In genomic region chr14:105032421-105033036, GRCh38 we compare ENCODE assay signal across 7 cellular contexts. TPM values are rescaled to one million over a fixed set of nuclear protein-coding genes. Genes with fewer than 3 reads are reported as not detected.
DNase-seq lines count a peak whose midpoint lies in the region; ATAC-seq and TF ChIP-seq lines count a peak whose summit lies in the region.
"Not testable (repeated sequence)": the region's sequence is repeated elsewhere in the genome, so short reads cannot be mapped to it uniquely, and the experiment has no call there.

No MANE protein-coding gene starts in this region.

- DNase-seq in EH (ENCODE audit: low read depth) (peak; percentile 22), PC-9 (peak; percentile 62 to 95), foreskin keratinocyte (peak; percentile 88 to 90), retinal pigment epithelial cell (ENCODE audit: low read depth) (peak; percentile 68)
- not testable (repeated sequence) for DNase-seq in chondrocyte (ENCODE audit: low spot score); lower lobe of right lung

- H3K27ac Mint-ChIP-seq in activated T-helper 17 cell treated with anti-CD3 and anti-CD28 coated beads, Interleukin-2, amount 50 U/mL, for 72 hours = not testable (repeated sequence)
- H3K27ac Mint-ChIP-seq in chondrocyte (ENCODE audit: unreplicated experiment) = peak overlapping the region; percentile 88

- H3K36me3 ChIP-seq in PC-9 (ENCODE audit: low read depth); lower lobe of right lung: not testable (repeated sequence)

- H3K4me3 Mint-ChIP-seq in activated T-helper 17 cell treated with anti-CD3 and anti-CD28 coated beads, Interleukin-2, amount 50 U/mL, for 72 hours = peak overlapping the region; percentile 68
- peak overlapping the region; percentile 54 for H3K4me3 Mint-ChIP-seq in chondrocyte (ENCODE audit: unreplicated experiment)

- not testable (repeated sequence) for H3K27me3 ChIP-seq in PC-9 (ENCODE audit: insufficient read depth, low read depth); foreskin keratinocyte; lower lobe of right lung (ENCODE audit: low read depth)

- not testable (repeated sequence) for H3K9me3 Mint-ChIP-seq in activated T-helper 17 cell treated with anti-CD3 and anti-CD28 coated beads, Interleukin-2, amount 50 U/mL, for 72 hours; chondrocyte (ENCODE audit: low read depth)

- CTCF ChIA-PET in PC-9 (lab: Charles Lee) = interaction anchor here (0.7 kb wide), 1 partner anchor 12 kb away, joined by 3 read pairs; no protein-coding TSS in a partner anchor

- H3K27ac ChIP-seq in PC-9 (peak overlapping the region; percentile 98), foreskin keratinocyte (peak overlapping the region; percentile 85), lower lobe of right lung (peak overlapping the region; percentile 69)

- not testable (repeated sequence) for H3K79me2 ChIP-seq in PC-9 (ENCODE audit: low read depth)

- H3K9me2 ChIP-seq in PC-9 (ENCODE audit: insufficient read depth) = not testable (repeated sequence)

- H3K4me3 ChIP-seq in PC-9 = peak overlapping the region; percentile 46; the same call in 1 of the 2 replicates
- peak overlapping the region; percentile 53 for H3K4me3 ChIP-seq in lower lobe of right lung
- H3K4me3 ChIP-seq in retinal pigment epithelial cell (ENCODE audit: low read length) = peak overlapping the region; percentile 59

- intact Hi-C loops in PC-9 (cut with micrococcal nuclease; ENCODE audit: unreplicated experiment) = loop anchor here (1.0 to 2.0 kb wide), 2 partner anchors 11 to 60 kb away; partner anchors contain the start of gene CDCA4
- intact Hi-C loops in lower lobe of right lung (cut with DNase I) = not testable (repeated sequence)

- H2AFZ ChIP-seq in PC-9 = peak overlapping the region; percentile 65; the same call in 1 of the 2 replicates

- peak overlapping the region; percentile 76 for H3K4me2 ChIP-seq in PC-9

- not testable (repeated sequence) for H3K9me3 ChIP-seq in PC-9 (ENCODE audit: insufficient read depth, low read depth); lower lobe of right lung

- not testable (repeated sequence) for TF ChIP-seq CTCF in PC-9 (conservative IDR thresholded peaks at IDR 0.05); chondrocyte (IDR thresholded peaks at IDR 0.05); foreskin keratinocyte (conservative IDR thresholded peaks at IDR 0.05); lower lobe of right lung (IDR thresholded peaks at IDR 0.05); retinal pigment epithelial cell (conservative IDR thresholded peaks at IDR 0.05; ENCODE audit: low read depth, low read length)

- not testable (repeated sequence) for H3K27me3 Mint-ChIP-seq in activated T-helper 17 cell treated with anti-CD3 and anti-CD28 coated beads, Interleukin-2, amount 50 U/mL, for 72 hours; chondrocyte (ENCODE audit: low read depth)

- POLR2A ChIA-PET in PC-9 (lab: Charles Lee; ENCODE audit: unreplicated experiment) = interaction anchor here (0.6 kb wide), 2 partner anchors 52 to 922 kb away, joined by 4 to 6 read pairs; no protein-coding TSS in a partner anchor

- not testable (repeated sequence) for H3K4me1 Mint-ChIP-seq in activated T-helper 17 cell treated with anti-CD3 and anti-CD28 coated beads, Interleukin-2, amount 50 U/mL, for 72 hours
- H3K4me1 Mint-ChIP-seq in chondrocyte (ENCODE audit: low read depth) = peaks cover 46% of the 10 kb centered on the region

- BruUV-seq in PC-9 (replicated peaks; lab: Mats Ljungman, UMichigan) = not testable (repeated sequence)

- ATAC-seq in activated T-helper 17 cell treated with anti-CD3 and anti-CD28 coated beads, Interleukin-2, amount 50 U/mL, for 72 hours (replicated peaks); lower lobe of right lung: not testable (repeated sequence)
- ATAC-seq in foreskin keratinocyte = peak; percentile 57

- H3F3A ChIP-seq in PC-9 (ENCODE audit: insufficient read depth, low read depth) = peaks cover 23% of the 10 kb centered on the region

- H3K36me3 Mint-ChIP-seq in activated T-helper 17 cell treated with anti-CD3 and anti-CD28 coated beads, Interleukin-2, amount 50 U/mL, for 72 hours (ENCODE audit: low read depth); chondrocyte (ENCODE audit: low read depth): not testable (repeated sequence)

- H3K4me1 ChIP-seq in PC-9 (replicated peaks; ENCODE audit: insufficient read depth) = peaks cover 33% of the 10 kb centered on the region
- H3K4me1 ChIP-seq in foreskin keratinocyte = peaks cover 17% of the 10 kb centered on the region
- H3K4me1 ChIP-seq in lower lobe of right lung = not testable (repeated sequence)

- not testable (repeated sequence) for H4K20me1 ChIP-seq in PC-9 (ENCODE audit: insufficient read depth)

RNA-seq across cellular contexts. Expression of gene CDCA4, which starts 11.6 kb away (rescaled TPM):
- total RNA-seq in PC-9 (2021) (24.9 and 27.7 TPM in 2 replicates), chondrocyte (15.6 to 18.8 TPM (median 18.0 TPM) in 3 replicates), foreskin keratinocyte (74.1 and 81.5 TPM in 2 replicates), lower lobe of right lung (6.9 TPM)
- total RNA-seq in activated T-helper 17 cell treated with anti-CD3 and anti-CD28 coated beads, Interleukin-2, amount 50 U/mL, for 72 hours = 10 to 100 TPM; 49.2 to 58.6 TPM
- polyA plus RNA-seq in foreskin keratinocyte = 70.3 TPM in 2 replicates

RNA-seq across cellular contexts. Expression of gene GPR132, which starts 32.7 kb away (rescaled TPM):
- total RNA-seq in PC-9 (2021) (0.98 TPM in 1 of 2 replicates, not detected in the other), chondrocyte (0.23 to 0.48 TPM (median 0.30 TPM) in 3 replicates), foreskin keratinocyte (not detected in 2 replicates), lower lobe of right lung (7.2 TPM)
- total RNA-seq in activated T-helper 17 cell treated with anti-CD3 and anti-CD28 coated beads, Interleukin-2, amount 50 U/mL, for 72 hours = 10 to 100 TPM; 46.5 to 49.5 TPM
- not detected in 2 replicates for polyA plus RNA-seq in foreskin keratinocyte

RNA-seq across cellular contexts. Expression of gene CLBA1, which starts 46.9 kb away (rescaled TPM):
- total RNA-seq in PC-9 (2021) = 12.5 and 12.6 TPM in 2 replicates
- total RNA-seq in activated T-helper 17 cell treated with anti-CD3 and anti-CD28 coated beads, Interleukin-2, amount 50 U/mL, for 72 hours = under 1 TPM; 0.54 to 0.85 TPM
- 6.0 to 6.3 TPM (median 6.3 TPM) in 3 replicates for total RNA-seq in chondrocyte
- total RNA-seq in foreskin keratinocyte = 7.4 and 8.3 TPM in 2 replicates
- 6.1 and 6.8 TPM in 2 replicates for polyA plus RNA-seq in foreskin keratinocyte
- 10.5 TPM for total RNA-seq in lower lobe of right lung

RNA-seq across cellular contexts. Expression of gene AHNAK2, which starts 54.4 kb away (rescaled TPM):
- 30.8 and 38.9 TPM in 2 replicates for total RNA-seq in PC-9 (2021)
- under 1 TPM; 0.05 to 0.06 TPM for total RNA-seq in activated T-helper 17 cell treated with anti-CD3 and anti-CD28 coated beads, Interleukin-2, amount 50 U/mL, for 72 hours
- 271 to 361 TPM (median 274 TPM) in 3 replicates for total RNA-seq in chondrocyte
- 183 and 225 TPM in 2 replicates for total RNA-seq in foreskin keratinocyte
- 73.0 and 79.4 TPM in 2 replicates for polyA plus RNA-seq in foreskin keratinocyte
- total RNA-seq in lower lobe of right lung = 10.8 TPM
